ENCODE assay signal across 8 cellular contexts in the genomic region with DNA sequence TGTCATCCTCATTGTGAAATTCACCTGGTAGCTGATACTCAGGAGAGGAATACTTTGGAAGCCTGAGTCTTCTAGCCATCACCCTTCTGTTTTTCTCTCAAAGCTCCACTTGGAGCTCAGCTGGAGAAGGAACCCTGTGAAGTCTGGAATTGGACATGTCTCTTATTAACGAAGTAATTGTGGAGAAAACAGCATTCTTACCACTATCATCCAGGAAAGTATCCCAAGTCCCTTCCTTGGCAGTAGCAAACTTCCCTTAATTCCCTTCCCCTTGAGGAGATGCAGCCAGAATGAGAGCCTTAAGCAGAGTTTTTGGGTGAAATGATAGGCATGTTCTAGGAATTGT. TPM values are rescaled to one million over a fixed set of nuclear protein-coding genes. Genes with fewer than 3 reads are reported as not detected.
DNase-seq lines count a peak whose midpoint lies in the region; ATAC-seq and TF ChIP-seq lines count a peak whose summit lies in the region.

No MANE protein-coding gene starts in this region.

- peaks cover 32% of the 10 kb centered on the region for H3K4me1 Mint-ChIP-seq in T-helper 17 cell

- H3K9me3 ChIP-seq in T-helper 17 cell (ENCODE audit: control insufficient read depth, low read length, poor library complexity, severe bottlenecking) (no peaks in the 10 kb centered on the region), sigmoid colon (no peaks in the 10 kb centered on the region)

- TF ChIP-seq EP300 in sigmoid colon (IDR thresholded peaks at IDR 0.05) = no peak

- no peak for TF ChIP-seq CTCF in GM12865 (IDR thresholded peaks at IDR 0.05; ENCODE audit: insufficient read depth, low read depth, low read length, missing control alignments)
- TF ChIP-seq CTCF in fibroblast of villous mesenchyme (IDR thresholded peaks at IDR 0.05; ENCODE audit: insufficient read depth, low read depth, low read length) = no peak
- TF ChIP-seq CTCF in sigmoid colon (IDR thresholded peaks at IDR 0.05) = no peak

- no peaks in the 10 kb centered on the region for H3K27me3 Mint-ChIP-seq in T-helper 17 cell

- peaks cover 3% of the 10 kb centered on the region for H3K36me3 Mint-ChIP-seq in T-helper 17 cell (ENCODE audit: low read depth)

- intact Hi-C loops in sigmoid colon (cut with DNase I) = loop anchor here (1.0 to 2.0 kb wide), 2 partner anchors 31 to 55 kb away; a partner anchor contains a TSS
- intact Hi-C loops in sciatic nerve (cut with DNase I) = loop anchor here (2.0 kb wide), 1 partner anchor 31 kb away; a partner anchor contains a TSS

- peak overlapping the region; percentile 76 for H3K4me3 ChIP-seq in GM12865 (ENCODE audit: low read depth, low read length)
- H3K4me3 ChIP-seq in fibroblast of villous mesenchyme (ENCODE audit: low read depth, low read length) = peak overlapping the region; percentile 68
- H3K4me3 ChIP-seq in sigmoid colon = peak overlapping the region; percentile 63 to 81 (median 68)

- 5% methylated on average over 1 of the region's 1 CpG for WGBS in sigmoid colon, 2 donors

- H3K4me1 ChIP-seq in sigmoid colon = peaks cover 0 to 24% (median 14%) of the 10 kb centered on the region in 4 donors

- peak overlapping the region; percentile 94 for H3K27ac Mint-ChIP-seq in T-helper 17 cell

- ATAC-seq in T-helper 17 cell (no peak), GM19455 (IDR thresholded peaks at IDR 0.05; ENCODE audit: unreplicated experiment) (no peak), GM21381 (IDR thresholded peaks at IDR 0.05; ENCODE audit: unreplicated experiment) (no peak), sciatic nerve (no peak)

- no peaks in the 10 kb centered on the region for H3K36me3 ChIP-seq in sigmoid colon

- DNase-seq in GM12865 (ENCODE audit: low read depth) (no peak), T-helper 17 cell (no peak), fibroblast of villous mesenchyme (ENCODE audit: low read depth) (no peak), sigmoid colon (no peak), putamen (ENCODE audit: low spot score) (no peak), sciatic nerve (ENCODE audit: low spot score) (no peak)

- no peaks in the 10 kb centered on the region for H3K27me3 ChIP-seq in sigmoid colon

- no peak for TF ChIP-seq POLR2A in sigmoid colon (IDR thresholded peaks at IDR 0.05)

- H3K4me3 Mint-ChIP-seq in T-helper 17 cell = peak overlapping the region; percentile 95

- peak overlapping the region; percentile 92 to 98 (median 96) for H3K27ac ChIP-seq in sigmoid colon

RNA-seq across cellular contexts. Expression of a gene that starts 30.7 kb away (rescaled TPM):
- 10 to 100 TPM; 71.5 to 77.0 TPM for total RNA-seq in T-helper 17 cell
- 99.5 and 110 TPM in 2 replicates for total RNA-seq in fibroblast of villous mesenchyme
- 100 to 1,000 TPM in 2 of 4 donors, 10 to 100 TPM in 2; 77.8 to 147 (median 119) TPM for total RNA-seq in sigmoid colon
- polyA plus RNA-seq in sigmoid colon = 10 to 100 TPM; 13.2 to 21.8 (median 15.7) TPM
- total RNA-seq in sciatic nerve = 155 TPM
